ENCODE assay signal across 9 cellular contexts in genomic region chr17:38464251-38464722, GRCh38. TPM values are rescaled to one million over a fixed set of nuclear protein-coding genes. Genes with fewer than 3 reads are reported as not detected.
DNase-seq lines count a peak whose midpoint lies in the region; ATAC-seq, FAIRE-seq and TF ChIP-seq lines count a peak whose summit lies in the region.
"Had no signal": no experiment of that assay in that cellular context is flagged by ENCODE, and none has a peak within 500 bp of the region (broad histone marks: within the 10 kb centered on the region; RNA-seq: fewer than 3 reads in every experiment).

No MANE protein-coding gene starts in this region.

- peak overlapping the region; percentile 98 for H3K27ac Mint-ChIP-seq in MCF 10A (ENCODE audit: low read depth, unreplicated experiment)

- BruUV-seq in MCF 10A (replicated peaks; lab: Mats Ljungman, UMichigan) = no TSS peak
- no TSS peak for BruUV-seq in PC-3 (replicated peaks; lab: Mats Ljungman, UMichigan)

- peaks cover 3% of the 10 kb centered on the region for H4K20me1 ChIP-seq in keratinocyte (ENCODE audit: control insufficient read depth, extremely low read depth, insufficient read depth, low read length)
- no peaks in the 10 kb centered on the region for H4K20me1 ChIP-seq in PC-3 (ENCODE audit: low read length)

- peaks cover 8% of the 10 kb centered on the region for H3K9me3 Mint-ChIP-seq in MCF 10A (ENCODE audit: unreplicated experiment)

- intact Hi-C loops in MCF 10A (cut with micrococcal nuclease) = loop anchor here (2.0 kb wide), 1 partner anchor 35 kb away; the partner anchor contains the start of gene ARHGAP23
- intact Hi-C loops in stomach (cut with DNase I; ENCODE audit: low total_unique reads) = no loop called here
- intact Hi-C loops in PC-3 (cut with micrococcal nuclease) = no loop called here

- no peaks in the 10 kb centered on the region for H3K36me3 Mint-ChIP-seq in MCF 10A (ENCODE audit: insufficient read depth, unreplicated experiment)

- H2AFZ ChIP-seq in keratinocyte (ENCODE audit: control insufficient read depth, low read length) (no peak overlapping the region), PC-3 (ENCODE audit: low read length) (no peak overlapping the region)

- peak overlapping the region; percentile 79 for H3K4me3 Mint-ChIP-seq in MCF 10A (ENCODE audit: unreplicated experiment)

- TF ChIP-seq CTCF in MCF 10A (IDR thresholded peaks at IDR 0.05; ENCODE audit: unreplicated experiment) = no peak
- no peak for TF ChIP-seq CTCF in keratinocyte (optimal IDR thresholded peaks at IDR 0.05 in 1 of 3, IDR thresholded peaks at IDR 0.05 in 1 of 3, conservative IDR thresholded peaks at IDR 0.05 in 1 of 3; ENCODE audit: extremely low read depth in 1 of 3, insufficient read depth in 2 of 3, low read length in 3 of 3)
- TF ChIP-seq CTCF in stomach (IDR thresholded peaks at IDR 0.05) = no peak
- no peak for TF ChIP-seq CTCF in PC-3 (conservative IDR thresholded peaks at IDR 0.05; ENCODE audit: low read depth, low read length)

- peaks cover 26 to 43% of the 10 kb centered on the region in 2 experiments for H3K36me3 ChIP-seq in keratinocyte (ENCODE audit: control insufficient read depth in 2 of 2, extremely low read depth in 1 of 2, insufficient read depth in 2 of 2, low read length in 2 of 2)
- peaks cover 15 to 57% (median 43%) of the 10 kb centered on the region in 4 donors for H3K36me3 ChIP-seq in stomach
- no peaks in the 10 kb centered on the region for H3K36me3 ChIP-seq in PC-3 (ENCODE audit: low read depth, low read length)

- peak overlapping the region; percentile 92 for H3K27ac ChIP-seq in keratinocyte (ENCODE audit: control insufficient read depth, insufficient read depth, low read length)
- peak overlapping the region; percentile 59 to 92 (median 88) for H3K27ac ChIP-seq in stomach
- H3K27ac ChIP-seq in PC-3 (ENCODE audit: low read length) = no peak overlapping the region

- H3K9me1 ChIP-seq in keratinocyte (ENCODE audit: control insufficient read depth, extremely low read depth, insufficient read depth, low read length) = no peaks in the 10 kb centered on the region

- CTCF ChIA-PET in MCF 10A (lab: Yijun Ruan, JAX) = no interaction called here
- CTCF ChIA-PET in PC-3 (lab: Charles Lee) = no interaction called here

- no peaks in the 10 kb centered on the region for H3K9me3 ChIP-seq in keratinocyte (ENCODE audit: control insufficient read depth, low read depth, low read length)
- H3K9me3 ChIP-seq in stomach = no peaks in the 10 kb centered on the region
- H3K9me3 ChIP-seq in PC-3 (ENCODE audit: low read length) = no peaks in the 10 kb centered on the region

- H3F3A ChIP-seq in PC-3 (ENCODE audit: low read length, unreplicated experiment) = no peaks in the 10 kb centered on the region

- peak overlapping the region; percentile 90 for H3K9ac ChIP-seq in keratinocyte (ENCODE audit: control insufficient read depth, extremely low read depth, insufficient read depth, low read length)
- no peak overlapping the region for H3K9ac ChIP-seq in PC-3 (ENCODE audit: low read length)

- peaks cover 33% of the 10 kb centered on the region for H3K4me1 Mint-ChIP-seq in MCF 10A (ENCODE audit: insufficient read depth, unreplicated experiment)

- H3K27me3 Mint-ChIP-seq in MCF 10A (ENCODE audit: insufficient read depth, unreplicated experiment) = no peaks in the 10 kb centered on the region

- H3K4me2 ChIP-seq in keratinocyte (ENCODE audit: control insufficient read depth, extremely low read depth, insufficient read depth, low read depth, low read length) (peak overlapping the region; percentile 78), PC-3 (ENCODE audit: low read length) (no peak overlapping the region)

- no peaks in the 10 kb centered on the region for H3K27me3 ChIP-seq in keratinocyte (ENCODE audit: control insufficient read depth, extremely low read depth, insufficient read depth, low read length)
- no peaks in the 10 kb centered on the region for H3K27me3 ChIP-seq in stomach
- H3K27me3 ChIP-seq in PC-3 (ENCODE audit: low read length) = no peaks in the 10 kb centered on the region

- H3K4me1 ChIP-seq in keratinocyte (ENCODE audit: control insufficient read depth, extremely low read depth, insufficient read depth, low read length) (peaks cover 22% of the 10 kb centered on the region), stomach (peaks cover 30 to 91% (median 70%) of the 10 kb centered on the region in 4 donors), PC-3 (ENCODE audit: insufficient read depth, low read length) (no peaks in the 10 kb centered on the region)

- WGBS in stomach, 5 donors = 24 to 48% (median 33%) methylated on average over 8 to 9 of the region's 9 CpGs

- DNase-seq in GOT3 (lab: John Stamatoyannopoulos, UW) = peak; percentile 46
- DNase-seq in MCF 10A (ENCODE audit: unreplicated experiment) = peak; percentile 30
- DNase-seq in keratinocyte (ENCODE audit: low read depth, low spot score) = no peak
- peak; percentile 50 for DNase-seq in stomach
- DNase-seq in stimulated activated CD4-positive, alpha-beta T cell treated with anti-CD3 and anti-CD28 coated beads, Interleukin-12 subunit alpha, Interleukin-12 subunit beta, amount 100 ng/mL, for 4 hours = no peak
- DNase-seq in PC-3 = no peak
- DNase-seq in NK-92 treated with Interleukin-12 subunit alpha and Interleukin-12 subunit beta, amount 100 ng/mL, for 24 hours (lab: John Stamatoyannopoulos, UW) = no peak

- no peak for FAIRE-seq in keratinocyte (lab: Jason Lieb, UNC)
- FAIRE-seq: GM18507 had no signal

- POLR2A ChIA-PET in MCF 10A (lab: Yijun Ruan, JAX) (interaction anchor here (1.3 to 1.4 kb wide), 2 partner anchors 9 to 241 kb away, joined by 3 to 5 read pairs; partner anchors contain the start of gene MLLT6), PC-3 (lab: Charles Lee; ENCODE audit: unreplicated experiment) (no interaction called here)

- H3K9me2 ChIP-seq in PC-3 (replicated peaks; ENCODE audit: low read length) = no peaks in the 10 kb centered on the region

- dilution Hi-C loops in keratinocyte (cut with MboI; ENCODE audit: extremely low pct_ligation_motif_present, low sequenced_read_pairs) = no loop called here

- ATAC-seq in HG03280 (IDR thresholded peaks at IDR 0.05; ENCODE audit: unreplicated experiment) (no peak), PC-3 (no peak)

- TF ChIP-seq EP300 in stomach (IDR thresholded peaks at IDR 0.05) = no peak

- H3K4me3 ChIP-seq in keratinocyte (ENCODE audit: control insufficient read depth in 2 of 3, extremely low read depth in 1 of 3, insufficient read depth in 2 of 3, low read depth in 1 of 3, low read length in 3 of 3) (peak overlapping the region in 1 of 3 experiments; percentile 52), stomach (peak overlapping the region; percentile 40 to 52 (median 44)), PC-3 (ENCODE audit: low read length) (no peak overlapping the region)

- no peak for TF ChIP-seq POLR2A in stomach (IDR thresholded peaks at IDR 0.05)

- H3K79me2 ChIP-seq in keratinocyte (ENCODE audit: control insufficient read depth, insufficient read depth, low read length) (peaks cover 26% of the 10 kb centered on the region), PC-3 (ENCODE audit: low read length) (no peaks in the 10 kb centered on the region)

RNA-seq across cellular contexts. Expression of gene ARHGAP23, which starts 36.0 kb away (rescaled TPM):
- total RNA-seq in MCF 10A (2022) (23.2 and 29.2 TPM in 2 replicates), stomach (10 to 100 TPM; 23.9 to 55.5 (median 30.1) TPM), PC-3 (2014; rRNA removed) (9.0 and 10.6 TPM in 2 replicates)
- polyA plus RNA-seq in keratinocyte (6.0 to 12.3 TPM (median 6.1 TPM) in 3 replicates), stomach (10 to 100 TPM in 1 of 3 donors, 1 to 10 TPM in 2; 4.0 to 18.8 (median 6.6) TPM)
- polyA plus RNA-seq in keratinocyte (2011; ENCODE audit: low read depth) = 17.8 TPM
- 7.3 and 7.9 TPM in 2 replicates for polyA plus RNA-seq in keratinocyte (2011; cell fraction: cytosol; rRNA removed)
- polyA plus RNA-seq in keratinocyte (2011; cell fraction: nucleus; rRNA removed) = 17.2 and 23.8 TPM in 2 replicates
- 17.6 and 27.2 TPM in 2 replicates for polyA plus RNA-seq in keratinocyte (2012; ENCODE audit: low replicate concordance)
- 7.6 to 69.9 TPM (median 16.7 TPM) in 3 replicates for polyA minus RNA-seq in keratinocyte
- polyA minus RNA-seq in keratinocyte (2011; cell fraction: cytosol; rRNA and poly(A)+ RNA removed) = 10.2 TPM
- 22.2 and 22.7 TPM in 2 replicates for polyA minus RNA-seq in keratinocyte (2011; cell fraction: nucleus; rRNA and poly(A)+ RNA removed)

Comparison
In these comparisons a context has a peak if more than half of its experiments do, and no peak if none do; other contexts are left out.
1. DNase-seq: peak in GOT3 (single experiment), MCF 10A (single experiment) and stomach (single experiment); none in keratinocyte (single experiment), stimulated activated CD4-positive, alpha-beta T cell treated with anti-CD3 and anti-CD28 coated beads, Interleukin-12 subunit alpha, Interleukin-12 subunit beta, amount 100 ng/mL, for 4 hours (single experiment), PC-3 (single experiment) and NK-92 treated with Interleukin-12 subunit alpha and Interleukin-12 subunit beta, amount 100 ng/mL, for 24 hours (single experiment).